Comparison of ENCODE assay signal across 9 cellular contexts in genomic region chr19:1409204-1410005, GRCh38. TPM values are rescaled to one million over a fixed set of nuclear protein-coding genes. Genes with fewer than 3 reads are reported as not detected.
DNase-seq lines count a peak whose midpoint lies in the region; ATAC-seq and TF ChIP-seq lines count a peak whose summit lies in the region.
"Had no signal": no experiment of that assay in that cellular context is flagged by ENCODE, and none has a peak within 500 bp of the region (broad histone marks: within the 10 kb centered on the region; RNA-seq: fewer than 3 reads in every experiment).

No MANE protein-coding gene starts in this region.

- CTCF ChIA-PET in MCF 10A (lab: Yijun Ruan, JAX): interaction anchor here (0.6 kb wide), 2 partner anchors 27 to 49 kb away, joined by 4 read pairs; no protein-coding TSS in a partner anchor

- POLR2A ChIA-PET in MCF 10A (lab: Yijun Ruan, JAX): interaction anchor here (0.6 to 2.3 kb wide), 6 partner anchors 25 to 722 kb away, joined by 3 to 10 read pairs (median 4); partner anchors contain the start of genes ATP5F1D and FAM174C

- intact Hi-C loops in heart left ventricle (cut with DNase I) (loop anchor here in 3 of 10 donors (5.0 to 10.0 kb wide), 2 partner anchors 135 to 183 kb away; partner anchors contain the start of genes FAM174C (in 2 of the 3) and MBD3 (in 1 of the 3)), cardiac septum (cut with DNase I) (loop anchor here (5.0 kb wide), 1 partner anchor 33 kb away; no protein-coding TSS in a partner anchor), MCF 10A (cut with micrococcal nuclease) (no loop called here), uterus (cut with DNase I; ENCODE audit: low total_unique reads) (no loop called here)

- TF ChIP-seq CTCF in heart left ventricle (IDR thresholded peaks at IDR 0.05): no peak
- no peak for TF ChIP-seq CTCF in MCF 10A (IDR thresholded peaks at IDR 0.05; ENCODE audit: unreplicated experiment)
- TF ChIP-seq CTCF in uterus (IDR thresholded peaks at IDR 0.05): no peak

- 52 to 55% (median 54%) methylated on average over 26 to 33 of the region's 33 CpGs for WGBS in heart left ventricle, 4 donors
- 87 to 91% methylated on average over 30 to 31 of the region's 33 CpGs for WGBS in mesodermal cell (ENCODE audit: insufficient coverage in 2 of 2), 2 experiments

- H3K27me3 Mint-ChIP-seq in MCF 10A (ENCODE audit: insufficient read depth, unreplicated experiment): no peaks in the 10 kb centered on the region

- H3K36me3 Mint-ChIP-seq in MCF 10A (ENCODE audit: insufficient read depth, unreplicated experiment): peaks cover 22% of the 10 kb centered on the region

- H3K4me3 ChIP-seq in heart left ventricle (peak overlapping the region; percentile 82 to 100 (median 96)), mesodermal cell (ENCODE audit: extremely low read depth, insufficient read depth, low read length, poor library complexity, severe bottlenecking) (peak overlapping the region; percentile 99), uterus (peak overlapping the region; percentile 98 to 100)

- H3K4me3 Mint-ChIP-seq in MCF 10A (ENCODE audit: unreplicated experiment): peak overlapping the region; percentile 88

- H3K27ac ChIP-seq in heart left ventricle (peak overlapping the region in 11 of 12 donors; percentile 93 to 98 (median 95)), mesodermal cell (ENCODE audit: low read depth, low read length, severe bottlenecking) (peak overlapping the region; percentile 72), uterus (peak overlapping the region; percentile 86 to 91)

- no peaks in the 10 kb centered on the region for H3K9me3 ChIP-seq in heart left ventricle
- no peaks in the 10 kb centered on the region for H3K9me3 ChIP-seq in mesodermal cell (ENCODE audit: control insufficient read depth, low read length)
- no peaks in the 10 kb centered on the region for H3K9me3 ChIP-seq in uterus

- H3K4me1 ChIP-seq in heart left ventricle: peaks cover 24 to 65% (median 54%) of the 10 kb centered on the region in 12 donors
- H3K4me1 ChIP-seq in mesodermal cell (ENCODE audit: control insufficient read depth, insufficient read depth, low read length, poor library complexity, severe bottlenecking): peaks cover 21% of the 10 kb centered on the region
- peaks cover 0 to 42% of the 10 kb centered on the region in 2 donors for H3K4me1 ChIP-seq in uterus

- peak overlapping the region; percentile 85 for H3K27ac Mint-ChIP-seq in MCF 10A (ENCODE audit: low read depth, unreplicated experiment)

- TF ChIP-seq POLR2A in heart left ventricle (IDR thresholded peaks at IDR 0.05) (no peak), uterus (IDR thresholded peaks at IDR 0.05) (no peak)

- ATAC-seq in heart left ventricle: no peak
- no peak for ATAC-seq in GM21723 (IDR thresholded peaks at IDR 0.05; ENCODE audit: unreplicated experiment)
- no peak for ATAC-seq in GM19395 (IDR thresholded peaks at IDR 0.05; ENCODE audit: unreplicated experiment)

- H3K9me3 Mint-ChIP-seq in MCF 10A (ENCODE audit: unreplicated experiment): no peaks in the 10 kb centered on the region

- H3K27me3 ChIP-seq in heart left ventricle (no peaks in the 10 kb centered on the region), uterus (no peaks in the 10 kb centered on the region)

- H3K36me3 ChIP-seq in heart left ventricle (peaks cover 0 to 25% (median 10%) of the 10 kb centered on the region in 9 donors), mesodermal cell (ENCODE audit: control insufficient read depth, insufficient read depth, low read length) (peaks cover 51% of the 10 kb centered on the region), uterus (no peaks in the 10 kb centered on the region)

- no TSS peak for BruUV-seq in MCF 10A (replicated peaks; lab: Mats Ljungman, UMichigan)

- H3K4me1 Mint-ChIP-seq in MCF 10A (ENCODE audit: insufficient read depth, unreplicated experiment): peaks cover 24% of the 10 kb centered on the region

- peak in 2 of 5 donors; percentile 41 to 68 for DNase-seq in heart left ventricle
- no peak for DNase-seq in cardiac septum (ENCODE audit: low spot score)
- no peak for DNase-seq in MCF 10A (ENCODE audit: unreplicated experiment)
- DNase-seq in uterus: no peak
- no peak for DNase-seq in NCI-H1694 (lab: John Stamatoyannopoulos, UW)
- DNase-seq: NCI-H2171 had no signal

RNA-seq across cellular contexts. Expression of gene DAZAP1, which starts 2.0 kb away (rescaled TPM):
- 100 to 1,000 TPM in 1 of 9 donors, 10 to 100 TPM in 8; 36.8 to 124 (median 78.5) TPM for total RNA-seq in heart left ventricle
- 100 to 1,000 TPM in 1 of 2 donors, 10 to 100 TPM in 1; 65.8 to 128 TPM for polyA plus RNA-seq in heart left ventricle
- total RNA-seq in cardiac septum: 81.2 TPM
- total RNA-seq in MCF 10A (2022): 219 and 246 TPM in 2 replicates
- polyA plus RNA-seq in mesodermal cell (2013, experiment 1 of 2): 109 TPM
- polyA plus RNA-seq in mesodermal cell (2013, experiment 2 of 2): 96.2 TPM
- 100 to 1,000 TPM in 1 of 4 donors, 10 to 100 TPM in 1, 1 to 10 TPM in 2; 1.2 to 102 (median 23.8) TPM for total RNA-seq in uterus

RNA-seq across cellular contexts. Expression of gene GAMT, which starts 8.1 kb away (rescaled TPM):
- total RNA-seq in heart left ventricle (100 to 1,000 TPM in 1 of 9 donors, 10 to 100 TPM in 8; 35.9 to 167 (median 62.5) TPM), cardiac septum (51.6 TPM), MCF 10A (2022) (3.2 and 7.0 TPM in 2 replicates), uterus (10 to 100 TPM in 2 of 4 donors, 1 to 10 TPM in 2; 3.3 to 14.4 (median 8.4) TPM)
- polyA plus RNA-seq in heart left ventricle: 100 to 1,000 TPM in 1 of 2 donors, 10 to 100 TPM in 1; 21.9 to 180 TPM
- polyA plus RNA-seq in mesodermal cell (2013, experiment 1 of 2): 33.7 TPM
- polyA plus RNA-seq in mesodermal cell (2013, experiment 2 of 2): 34.8 TPM

RNA-seq across cellular contexts. Expression of gene NDUFS7, which starts 25.7 kb away (rescaled TPM):
- 100 to 1,000 TPM; 205 to 717 (median 336) TPM for total RNA-seq in heart left ventricle
- polyA plus RNA-seq in heart left ventricle: 100 to 1,000 TPM; 251 to 634 TPM
- 233 TPM for total RNA-seq in cardiac septum
- total RNA-seq in MCF 10A (2022): 135 and 137 TPM in 2 replicates
- 83.3 TPM for polyA plus RNA-seq in mesodermal cell (2013, experiment 1 of 2)
- 74.8 TPM for polyA plus RNA-seq in mesodermal cell (2013, experiment 2 of 2)
- total RNA-seq in uterus: 10 to 100 TPM; 39.2 to 65.5 (median 42.1) TPM

RNA-seq across cellular contexts. Expression of gene RPS15, which starts 28.8 kb away (rescaled TPM):
- 1,000 to 10,000 TPM in 2 of 9 donors, 100 to 1,000 TPM in 7; 468 to 2,348 (median 669) TPM for total RNA-seq in heart left ventricle
- polyA plus RNA-seq in heart left ventricle: 1,000 to 10,000 TPM; 2,165 to 2,683 TPM
- 479 TPM for total RNA-seq in cardiac septum
- 1,168 and 1,243 TPM in 2 replicates for total RNA-seq in MCF 10A (2022)
- 2,052 TPM for polyA plus RNA-seq in mesodermal cell (2013, experiment 1 of 2)
- polyA plus RNA-seq in mesodermal cell (2013, experiment 2 of 2): 1,718 TPM
- 1,000 to 10,000 TPM in 3 of 4 donors, 100 to 1,000 TPM in 1; 648 to 5,728 (median 1,854) TPM for total RNA-seq in uterus

RNA-seq across cellular contexts. Expression of gene APC2, which starts 40.5 kb away (rescaled TPM):
- total RNA-seq in heart left ventricle (under 1 TPM in 8 of 9 donors, not detected in 1; 0.04 to 0.72 (median 0.14) TPM), cardiac septum (0.08 TPM), MCF 10A (2022) (0.15 and 0.23 TPM in 2 replicates), uterus (1 to 10 TPM in 1 of 4 donors, under 1 TPM in 2, not detected in 1; 0.12 to 3.5 (median 0.77) TPM)
- polyA plus RNA-seq in heart left ventricle: under 1 TPM; 0.07 to 0.08 TPM
- polyA plus RNA-seq in mesodermal cell (2013, experiment 1 of 2): 1.6 TPM
- polyA plus RNA-seq in mesodermal cell (2013, experiment 2 of 2): 1.5 TPM
